Comparison of ENCODE assay signal across 1 cellular context in the genomic region with DNA sequence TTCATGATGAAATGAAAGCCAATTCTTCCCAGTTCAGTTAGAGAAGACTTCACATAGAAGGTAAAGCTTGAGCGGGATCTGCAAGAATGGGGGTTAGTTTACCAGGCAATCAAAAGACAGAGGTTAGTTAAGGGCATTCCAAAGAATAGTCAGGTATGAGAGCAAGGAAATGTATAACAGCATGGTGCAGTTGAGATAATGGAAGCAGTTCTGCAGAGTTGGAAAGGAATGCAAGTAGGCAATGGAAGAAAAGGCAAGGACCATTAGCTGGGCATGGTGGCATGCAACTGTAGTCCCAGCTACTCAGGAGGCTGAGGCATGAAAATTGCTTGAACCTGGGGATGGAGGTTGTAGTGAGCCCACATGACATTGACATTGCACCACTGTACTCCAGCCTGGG.
TF ChIP-seq lines count a peak whose summit lies in the region.

No MANE protein-coding gene starts in this region.

TF ChIP-seq in GM23338, 12 proteins besides CTCF, POLR2A, EP300 and RAD21:
- TF ChIP-seq ZNF462 (CRISPR knock-in tag; IDR thresholded peaks at IDR 0.05) (no peak), POLR2AphosphoS5 (IDR thresholded peaks at IDR 0.05; ENCODE audit: low read depth) (no peak), NANOG (IDR thresholded peaks at IDR 0.05; ENCODE audit: borderline replicate concordance) (no peak), ZNF331 (CRISPR knock-in tag; IDR thresholded peaks at IDR 0.05; ENCODE audit: low read depth) (no peak), ETS1 (IDR thresholded peaks at IDR 0.05) (no peak), ZNF114 (CRISPR knock-in tag; IDR thresholded peaks at IDR 0.05) (no peak), JUNB (IDR thresholded peaks at IDR 0.05; ENCODE audit: unreplicated experiment) (no peak), EZH2phosphoT487 (IDR thresholded peaks at IDR 0.05; ENCODE audit: unreplicated experiment) (no peak), CREB1 (CRISPR knock-in tag; IDR thresholded peaks at IDR 0.05; ENCODE audit: low read depth) (no peak), STAT1 (IDR thresholded peaks at IDR 0.05; ENCODE audit: unreplicated experiment) (no peak)
- TF ChIP-seq, protein P1, sequence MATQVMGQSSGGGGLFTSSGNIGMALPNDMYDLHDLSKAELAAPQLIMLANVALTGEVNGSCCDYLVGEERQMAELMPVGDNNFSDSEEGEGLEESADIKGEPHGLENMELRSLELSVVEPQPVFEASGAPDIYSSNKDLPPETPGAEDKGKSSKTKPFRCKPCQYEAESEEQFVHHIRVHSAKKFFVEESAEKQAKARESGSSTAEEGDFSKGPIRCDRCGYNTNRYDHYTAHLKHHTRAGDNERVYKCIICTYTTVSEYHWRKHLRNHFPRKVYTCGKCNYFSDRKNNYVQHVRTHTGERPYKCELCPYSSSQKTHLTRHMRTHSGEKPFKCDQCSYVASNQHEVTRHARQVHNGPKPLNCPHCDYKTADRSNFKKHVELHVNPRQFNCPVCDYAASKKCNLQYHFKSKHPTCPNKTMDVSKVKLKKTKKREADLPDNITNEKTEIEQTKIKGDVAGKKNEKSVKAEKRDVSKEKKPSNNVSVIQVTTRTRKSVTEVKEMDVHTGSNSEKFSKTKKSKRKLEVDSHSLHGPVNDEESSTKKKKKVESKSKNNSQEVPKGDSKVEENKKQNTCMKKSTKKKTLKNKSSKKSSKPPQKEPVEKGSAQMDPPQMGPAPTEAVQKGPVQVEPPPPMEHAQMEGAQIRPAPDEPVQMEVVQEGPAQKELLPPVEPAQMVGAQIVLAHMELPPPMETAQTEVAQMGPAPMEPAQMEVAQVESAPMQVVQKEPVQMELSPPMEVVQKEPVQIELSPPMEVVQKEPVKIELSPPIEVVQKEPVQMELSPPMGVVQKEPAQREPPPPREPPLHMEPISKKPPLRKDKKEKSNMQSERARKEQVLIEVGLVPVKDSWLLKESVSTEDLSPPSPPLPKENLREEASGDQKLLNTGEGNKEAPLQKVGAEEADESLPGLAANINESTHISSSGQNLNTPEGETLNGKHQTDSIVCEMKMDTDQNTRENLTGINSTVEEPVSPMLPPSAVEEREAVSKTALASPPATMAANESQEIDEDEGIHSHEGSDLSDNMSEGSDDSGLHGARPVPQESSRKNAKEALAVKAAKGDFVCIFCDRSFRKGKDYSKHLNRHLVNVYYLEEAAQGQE (IDR thresholded peaks at IDR 0.05; ENCODE audit: unreplicated experiment) = no peak
